In the genomic region with DNA sequence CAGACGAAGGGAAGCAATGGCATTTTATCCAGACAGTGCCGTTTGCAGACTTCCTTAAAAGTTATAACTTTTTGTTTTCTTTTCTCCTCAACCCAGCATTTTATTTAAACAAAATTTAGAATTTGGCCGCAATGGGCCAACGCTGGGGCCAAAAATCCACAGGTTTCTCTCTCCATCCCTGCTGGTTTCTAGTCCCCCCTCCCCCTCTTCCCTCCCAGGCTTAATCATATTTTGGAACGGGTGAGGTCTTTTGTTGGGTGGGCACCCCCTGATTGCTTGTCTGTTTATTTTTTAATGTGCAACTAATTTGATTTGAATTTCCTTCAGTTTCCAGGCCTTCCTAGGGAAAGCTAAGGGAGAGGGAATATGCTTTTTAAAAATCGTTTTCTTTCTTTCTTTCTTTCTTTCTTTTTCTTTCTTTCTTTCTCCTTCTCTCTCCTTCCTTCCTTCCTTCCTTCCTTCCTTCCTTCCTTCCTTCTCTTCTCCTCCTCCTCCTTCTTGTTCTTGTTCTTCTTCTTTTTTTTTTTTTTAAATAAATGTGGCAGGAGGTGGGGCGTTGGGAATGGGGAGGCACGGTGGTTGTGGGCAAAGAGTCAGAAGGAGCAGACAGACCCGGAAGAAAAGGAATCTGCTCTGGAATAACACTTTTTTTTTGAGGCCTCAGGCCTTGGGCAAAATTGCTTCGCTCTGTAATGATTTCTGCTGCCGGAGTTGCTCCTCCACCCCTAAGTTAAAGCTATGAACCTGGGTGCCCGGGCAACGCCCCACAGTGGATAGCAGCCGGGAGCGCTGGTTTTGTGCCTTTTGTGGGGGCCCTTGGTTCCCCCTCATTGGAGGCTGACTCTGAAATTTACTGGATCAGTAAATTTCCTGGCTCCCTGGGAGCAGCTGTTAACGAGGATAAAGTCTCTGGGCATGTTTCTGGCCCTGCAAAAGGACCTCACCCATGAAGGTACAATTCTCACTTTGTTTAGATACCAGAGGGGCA, we compare ENCODE assay signal across 8 cellular contexts. TPM values are rescaled to one million over a fixed set of nuclear protein-coding genes. Genes with fewer than 3 reads are reported as not detected.
A peak's percentile ranks its signal among the peaks of the same experiment; 100 is the strongest.
DNase-seq lines count a peak whose midpoint lies in the region; ATAC-seq and TF ChIP-seq lines count a peak whose summit lies in the region.

No MANE protein-coding gene starts in this region.

- BruUV-seq in OCI-LY7 (replicated peaks; lab: Mats Ljungman, UMichigan), result TSS peak; percentile 51

- H3F3A ChIP-seq in GM23338 (replicated peaks; ENCODE audit: low read depth), result no peaks in the 10 kb centered on the region

- peak overlapping the region; percentile 77 to 97 for H3K9ac ChIP-seq in mucosa of rectum (ENCODE audit: low read depth in 1 of 2, low read length in 2 of 2)

- peaks cover 32% of the 10 kb centered on the region for H3K4me1 ChIP-seq in GM23338 (ENCODE audit: insufficient read depth)
- H3K4me1 ChIP-seq in OCI-LY7 (ENCODE audit: insufficient read depth, low read length, poor library complexity, severe bottlenecking), result peaks cover 24% of the 10 kb centered on the region
- no peaks in the 10 kb centered on the region for H3K4me1 ChIP-seq in effector memory CD4-positive, alpha-beta T cell (ENCODE audit: control insufficient read depth, insufficient read depth, low read length, poor library complexity, severe bottlenecking)
- H3K4me1 ChIP-seq in mucosa of rectum (ENCODE audit: control insufficient read depth in 2 of 2, insufficient read depth in 2 of 2, low read length in 2 of 2), result peaks cover 7 to 18% of the 10 kb centered on the region in 2 donors

- H3K4me3 ChIP-seq in GM23338 (peak overlapping the region; percentile 61), OCI-LY7 (ENCODE audit: low read depth, low read length, poor library complexity, severe bottlenecking) (peak overlapping the region; percentile 98), mucosa of rectum (ENCODE audit: low read length in 2 of 2) (peak overlapping the region; percentile 82 to 86)
- H3K4me3 ChIP-seq in effector memory CD4-positive, alpha-beta T cell (ENCODE audit: insufficient read depth, low read depth, low read length, poor library complexity, severe bottlenecking), result peak overlapping the region; percentile 84

- DNase-seq in GM23338 (ENCODE audit: low spot score) (peak; percentile 45), OCI-LY7 (ENCODE audit: low spot score) (no peak), NCI-H187 treated with DMSO at 0.1 percent for 48 hours (lab: John Stamatoyannopoulos, UW) (no peak), CD1c-positive myeloid dendritic cell (ENCODE audit: extremely low spot score) (no peak)
- no peak for DNase-seq in effector memory CD4-positive, alpha-beta T cell
- no peak for DNase-seq in activated CD8-positive, alpha-beta memory T cell treated with anti-CD3 and anti-CD28 coated beads, Interleukin-2, amount 50 U/mL, for 4 hours
- DNase-seq in stimulated activated CD4-positive, alpha-beta T cell treated with anti-CD3 and anti-CD28 coated beads, Interleukin-2, amount 100 ng/mL, for 48 hours, result no peak

- no peak for ATAC-seq in GM23338

- TF ChIP-seq CTCF in GM23338 (conservative IDR thresholded peaks at IDR 0.05; ENCODE audit: low read depth in 2 of 2) (0 out of 4 replicates have a peak, but pooled peaks of 1 of the 2 experiments have one; percentile 6), OCI-LY7 (conservative IDR thresholded peaks at IDR 0.05; ENCODE audit: low read length) (no peak)

- CTCF ChIA-PET in OCI-LY7 (lab: Charles Lee; ENCODE audit: unreplicated experiment), result no interaction called here

- H3K36me3 ChIP-seq in GM23338 (ENCODE audit: insufficient read depth), result no peaks in the 10 kb centered on the region
- no peaks in the 10 kb centered on the region for H3K36me3 ChIP-seq in OCI-LY7 (ENCODE audit: insufficient read depth, low read length)
- H3K36me3 ChIP-seq in effector memory CD4-positive, alpha-beta T cell (ENCODE audit: control insufficient read depth, insufficient read depth, low read length), result no peaks in the 10 kb centered on the region
- peaks cover 0 to 3% of the 10 kb centered on the region in 2 donors for H3K36me3 ChIP-seq in mucosa of rectum (ENCODE audit: control insufficient read depth in 2 of 2, insufficient read depth in 2 of 2, low read length in 2 of 2)

- H3K79me2 ChIP-seq in GM23338 (replicated peaks; ENCODE audit: insufficient read depth) (peaks cover 61% of the 10 kb centered on the region), OCI-LY7 (ENCODE audit: insufficient read depth, low read depth, low read length) (peaks cover 4% of the 10 kb centered on the region; the same call in 1 of the 2 replicates)

- H3K27me3 ChIP-seq in GM23338 (ENCODE audit: insufficient read depth) (no peaks in the 10 kb centered on the region), mucosa of rectum (ENCODE audit: control insufficient read depth in 2 of 2, insufficient read depth in 2 of 2, low read length in 2 of 2) (no peaks in the 10 kb centered on the region)
- no peaks in the 10 kb centered on the region for H3K27me3 ChIP-seq in effector memory CD4-positive, alpha-beta T cell (replicated peaks; ENCODE audit: control insufficient read depth, insufficient read depth, low read length, poor library complexity, severe bottlenecking)

- H3K27ac ChIP-seq in GM23338 (ENCODE audit: low read depth) (peak overlapping the region; percentile 60), OCI-LY7 (ENCODE audit: low read depth, low read length, poor library complexity, severe bottlenecking) (no peak overlapping the region), mucosa of rectum (ENCODE audit: low read depth in 2 of 2, low read length in 2 of 2) (peak overlapping the region; percentile 96 to 97)
- H3K27ac ChIP-seq in effector memory CD4-positive, alpha-beta T cell (ENCODE audit: insufficient read depth, low read length, poor library complexity, severe bottlenecking), result peak overlapping the region; percentile 93

- POLR2A ChIA-PET in OCI-LY7 (lab: Charles Lee), result interaction anchor here (0.7 to 1.9 kb wide), 9 partner anchors 14 to 1001 kb away, joined by 3 to 17 read pairs (median 5); no protein-coding TSS in a partner anchor

- H2AFZ ChIP-seq in GM23338 (no peak overlapping the region), OCI-LY7 (ENCODE audit: low read length) (no peak overlapping the region)

- H3K9me3 Mint-ChIP-seq in GM23338, result no peaks in the 10 kb centered on the region

- peaks cover 13% of the 10 kb centered on the region for H3K27me3 Mint-ChIP-seq in GM23338 (ENCODE audit: insufficient read depth, low read depth, poor library complexity)

- H3K9me2 ChIP-seq in GM23338 (ENCODE audit: insufficient read depth) (no peaks in the 10 kb centered on the region), OCI-LY7 (ENCODE audit: insufficient read depth, low read length) (no peaks in the 10 kb centered on the region)

- H3K4me2 ChIP-seq in GM23338 (peak overlapping the region; percentile 84), OCI-LY7 (ENCODE audit: low read length) (peak overlapping the region; percentile 83)

- H3K36me3 Mint-ChIP-seq in GM23338 (ENCODE audit: low read depth), result no peaks in the 10 kb centered on the region

- H3K9me3 ChIP-seq in OCI-LY7 (ENCODE audit: low read length) (no peaks in the 10 kb centered on the region), mucosa of rectum (ENCODE audit: control insufficient read depth in 2 of 2, low read length in 2 of 2) (no peaks in the 10 kb centered on the region)
- no peaks in the 10 kb centered on the region for H3K9me3 ChIP-seq in effector memory CD4-positive, alpha-beta T cell (ENCODE audit: control insufficient read depth, low read length)

- peak overlapping the region; percentile 71; the same call in 1 of the 2 replicates for H3K27ac Mint-ChIP-seq in GM23338

- H4K20me1 ChIP-seq in GM23338 (replicated peaks; ENCODE audit: insufficient read depth) (peaks cover 22% of the 10 kb centered on the region), OCI-LY7 (ENCODE audit: insufficient read depth, low read length) (peaks cover 10% of the 10 kb centered on the region)

- H3K4me1 Mint-ChIP-seq in GM23338, result peaks cover 45% of the 10 kb centered on the region

- intact Hi-C loops in OCI-LY7 (cut with micrococcal nuclease; ENCODE audit: unreplicated experiment), result no loop called here

- peak overlapping the region; percentile 88 for H3K4me3 Mint-ChIP-seq in GM23338

TF ChIP-seq in GM23338, 12 proteins besides CTCF, POLR2A, EP300 and RAD21 (continues in another document):
- TF ChIP-seq EZH2 (IDR thresholded peaks at IDR 0.05; ENCODE audit: low read depth, unreplicated experiment) (no peak), ZNF331 (CRISPR knock-in tag; IDR thresholded peaks at IDR 0.05; ENCODE audit: low read depth) (no peak), NANOG (IDR thresholded peaks at IDR 0.05; ENCODE audit: borderline replicate concordance) (no peak)
- TF ChIP-seq, protein P1, sequence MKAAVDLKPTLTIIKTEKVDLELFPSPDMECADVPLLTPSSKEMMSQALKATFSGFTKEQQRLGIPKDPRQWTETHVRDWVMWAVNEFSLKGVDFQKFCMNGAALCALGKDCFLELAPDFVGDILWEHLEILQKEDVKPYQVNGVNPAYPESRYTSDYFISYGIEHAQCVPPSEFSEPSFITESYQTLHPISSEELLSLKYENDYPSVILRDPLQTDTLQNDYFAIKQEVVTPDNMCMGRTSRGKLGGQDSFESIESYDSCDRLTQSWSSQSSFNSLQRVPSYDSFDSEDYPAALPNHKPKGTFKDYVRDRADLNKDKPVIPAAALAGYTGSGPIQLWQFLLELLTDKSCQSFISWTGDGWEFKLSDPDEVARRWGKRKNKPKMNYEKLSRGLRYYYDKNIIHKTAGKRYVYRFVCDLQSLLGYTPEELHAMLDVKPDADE (IDR thresholded peaks at IDR 0.05), result no peak

RNA-seq across cellular contexts. Expression of a gene that starts 1.9 kb away (rescaled TPM):
- total RNA-seq in GM23338 (2014; rRNA removed; shearing (Covaris generic)), result 45.0 and 55.4 TPM in 2 replicates
- polyA plus RNA-seq in GM23338 (2016; fragmentation: Nextera tagmentation; extraction: Ambion mirVana), result 17.8 and 19.1 TPM in 2 replicates
- 17.3 and 23.3 TPM in 2 replicates for total RNA-seq in OCI-LY7 (2014; rRNA removed; shearing (Covaris generic))
- 28.5 and 43.3 TPM in 2 replicates for total RNA-seq in OCI-LY7 (2022)
